ENCODE assay signal across 1 cellular context in the genomic region with DNA sequence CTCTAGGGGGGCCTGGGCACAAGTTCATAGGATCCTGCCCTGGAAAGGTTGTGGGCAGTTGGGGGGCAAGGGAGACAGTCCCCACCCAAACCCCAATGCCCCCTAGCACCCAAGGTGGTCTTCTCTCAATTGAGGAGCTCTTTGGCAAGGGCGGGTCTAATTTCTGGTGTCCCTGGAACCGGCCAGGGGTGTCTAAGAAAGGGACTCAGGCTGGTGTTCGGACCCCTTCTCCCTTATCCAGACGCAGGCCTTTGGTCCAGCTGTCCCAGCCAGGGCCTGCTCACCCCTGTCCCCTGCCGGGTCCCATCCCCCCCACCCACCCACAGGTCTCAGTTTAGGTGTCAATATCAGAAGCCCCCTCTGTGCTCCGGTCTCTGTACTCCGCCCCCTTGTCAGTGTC.
TF ChIP-seq lines count a peak whose summit lies in the region.

No MANE protein-coding gene starts in this region.

TF ChIP-seq in WTC11, 78 proteins besides CTCF, POLR2A, EP300 and RAD21 (continued from another document):
- TF ChIP-seq, protein P1, sequence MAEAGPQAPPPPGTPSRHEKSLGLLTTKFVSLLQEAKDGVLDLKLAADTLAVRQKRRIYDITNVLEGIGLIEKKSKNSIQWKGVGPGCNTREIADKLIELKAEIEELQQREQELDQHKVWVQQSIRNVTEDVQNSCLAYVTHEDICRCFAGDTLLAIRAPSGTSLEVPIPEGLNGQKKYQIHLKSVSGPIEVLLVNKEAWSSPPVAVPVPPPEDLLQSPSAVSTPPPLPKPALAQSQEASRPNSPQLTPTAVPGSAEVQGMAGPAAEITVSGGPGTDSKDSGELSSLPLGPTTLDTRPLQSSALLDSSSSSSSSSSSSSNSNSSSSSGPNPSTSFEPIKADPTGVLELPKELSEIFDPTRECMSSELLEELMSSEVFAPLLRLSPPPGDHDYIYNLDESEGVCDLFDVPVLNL (CRISPR knock-in tag; IDR thresholded peaks at IDR 0.05; ENCODE audit: borderline replicate concordance, low read depth) = no peak
- no peak for TF ChIP-seq TCF7 (CRISPR knock-in tag; IDR thresholded peaks at IDR 0.05; ENCODE audit: low read depth)
- no peak for TF ChIP-seq OVOL2 (CRISPR knock-in tag; IDR thresholded peaks at IDR 0.05; ENCODE audit: borderline replicate concordance)
- no peak for TF ChIP-seq CBFB (CRISPR knock-in tag; IDR thresholded peaks at IDR 0.05; ENCODE audit: low read depth)
- TF ChIP-seq, protein P2, sequence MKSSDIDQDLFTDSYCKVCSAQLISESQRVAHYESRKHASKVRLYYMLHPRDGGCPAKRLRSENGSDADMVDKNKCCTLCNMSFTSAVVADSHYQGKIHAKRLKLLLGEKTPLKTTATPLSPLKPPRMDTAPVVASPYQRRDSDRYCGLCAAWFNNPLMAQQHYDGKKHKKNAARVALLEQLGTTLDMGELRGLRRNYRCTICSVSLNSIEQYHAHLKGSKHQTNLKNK (CRISPR knock-in tag; IDR thresholded peaks at IDR 0.05) = no peak
- TF ChIP-seq, protein P3, sequence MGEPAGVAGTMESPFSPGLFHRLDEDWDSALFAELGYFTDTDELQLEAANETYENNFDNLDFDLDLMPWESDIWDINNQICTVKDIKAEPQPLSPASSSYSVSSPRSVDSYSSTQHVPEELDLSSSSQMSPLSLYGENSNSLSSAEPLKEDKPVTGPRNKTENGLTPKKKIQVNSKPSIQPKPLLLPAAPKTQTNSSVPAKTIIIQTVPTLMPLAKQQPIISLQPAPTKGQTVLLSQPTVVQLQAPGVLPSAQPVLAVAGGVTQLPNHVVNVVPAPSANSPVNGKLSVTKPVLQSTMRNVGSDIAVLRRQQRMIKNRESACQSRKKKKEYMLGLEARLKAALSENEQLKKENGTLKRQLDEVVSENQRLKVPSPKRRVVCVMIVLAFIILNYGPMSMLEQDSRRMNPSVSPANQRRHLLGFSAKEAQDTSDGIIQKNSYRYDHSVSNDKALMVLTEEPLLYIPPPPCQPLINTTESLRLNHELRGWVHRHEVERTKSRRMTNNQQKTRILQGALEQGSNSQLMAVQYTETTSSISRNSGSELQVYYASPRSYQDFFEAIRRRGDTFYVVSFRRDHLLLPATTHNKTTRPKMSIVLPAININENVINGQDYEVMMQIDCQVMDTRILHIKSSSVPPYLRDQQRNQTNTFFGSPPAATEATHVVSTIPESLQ (CRISPR knock-in tag; IDR thresholded peaks at IDR 0.05) = no peak
- TF ChIP-seq, protein P4, sequence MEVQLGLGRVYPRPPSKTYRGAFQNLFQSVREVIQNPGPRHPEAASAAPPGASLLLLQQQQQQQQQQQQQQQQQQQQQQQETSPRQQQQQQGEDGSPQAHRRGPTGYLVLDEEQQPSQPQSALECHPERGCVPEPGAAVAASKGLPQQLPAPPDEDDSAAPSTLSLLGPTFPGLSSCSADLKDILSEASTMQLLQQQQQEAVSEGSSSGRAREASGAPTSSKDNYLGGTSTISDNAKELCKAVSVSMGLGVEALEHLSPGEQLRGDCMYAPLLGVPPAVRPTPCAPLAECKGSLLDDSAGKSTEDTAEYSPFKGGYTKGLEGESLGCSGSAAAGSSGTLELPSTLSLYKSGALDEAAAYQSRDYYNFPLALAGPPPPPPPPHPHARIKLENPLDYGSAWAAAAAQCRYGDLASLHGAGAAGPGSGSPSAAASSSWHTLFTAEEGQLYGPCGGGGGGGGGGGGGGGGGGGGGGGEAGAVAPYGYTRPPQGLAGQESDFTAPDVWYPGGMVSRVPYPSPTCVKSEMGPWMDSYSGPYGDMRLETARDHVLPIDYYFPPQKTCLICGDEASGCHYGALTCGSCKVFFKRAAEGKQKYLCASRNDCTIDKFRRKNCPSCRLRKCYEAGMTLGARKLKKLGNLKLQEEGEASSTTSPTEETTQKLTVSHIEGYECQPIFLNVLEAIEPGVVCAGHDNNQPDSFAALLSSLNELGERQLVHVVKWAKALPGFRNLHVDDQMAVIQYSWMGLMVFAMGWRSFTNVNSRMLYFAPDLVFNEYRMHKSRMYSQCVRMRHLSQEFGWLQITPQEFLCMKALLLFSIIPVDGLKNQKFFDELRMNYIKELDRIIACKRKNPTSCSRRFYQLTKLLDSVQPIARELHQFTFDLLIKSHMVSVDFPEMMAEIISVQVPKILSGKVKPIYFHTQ (CRISPR knock-in tag; IDR thresholded peaks at IDR 0.05) = no peak
- TF ChIP-seq RORB (CRISPR knock-in tag; IDR thresholded peaks at IDR 0.05) = no peak
- TF ChIP-seq, protein P5, sequence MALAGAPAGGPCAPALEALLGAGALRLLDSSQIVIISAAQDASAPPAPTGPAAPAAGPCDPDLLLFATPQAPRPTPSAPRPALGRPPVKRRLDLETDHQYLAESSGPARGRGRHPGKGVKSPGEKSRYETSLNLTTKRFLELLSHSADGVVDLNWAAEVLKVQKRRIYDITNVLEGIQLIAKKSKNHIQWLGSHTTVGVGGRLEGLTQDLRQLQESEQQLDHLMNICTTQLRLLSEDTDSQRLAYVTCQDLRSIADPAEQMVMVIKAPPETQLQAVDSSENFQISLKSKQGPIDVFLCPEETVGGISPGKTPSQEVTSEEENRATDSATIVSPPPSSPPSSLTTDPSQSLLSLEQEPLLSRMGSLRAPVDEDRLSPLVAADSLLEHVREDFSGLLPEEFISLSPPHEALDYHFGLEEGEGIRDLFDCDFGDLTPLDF (CRISPR knock-in tag; IDR thresholded peaks at IDR 0.05) = no peak
- TF ChIP-seq TP53 (CRISPR knock-in tag; IDR thresholded peaks at IDR 0.05) = no peak
TF ChIP-seq in WTC11: peak in this region for 0.
